In the genomic region with DNA sequence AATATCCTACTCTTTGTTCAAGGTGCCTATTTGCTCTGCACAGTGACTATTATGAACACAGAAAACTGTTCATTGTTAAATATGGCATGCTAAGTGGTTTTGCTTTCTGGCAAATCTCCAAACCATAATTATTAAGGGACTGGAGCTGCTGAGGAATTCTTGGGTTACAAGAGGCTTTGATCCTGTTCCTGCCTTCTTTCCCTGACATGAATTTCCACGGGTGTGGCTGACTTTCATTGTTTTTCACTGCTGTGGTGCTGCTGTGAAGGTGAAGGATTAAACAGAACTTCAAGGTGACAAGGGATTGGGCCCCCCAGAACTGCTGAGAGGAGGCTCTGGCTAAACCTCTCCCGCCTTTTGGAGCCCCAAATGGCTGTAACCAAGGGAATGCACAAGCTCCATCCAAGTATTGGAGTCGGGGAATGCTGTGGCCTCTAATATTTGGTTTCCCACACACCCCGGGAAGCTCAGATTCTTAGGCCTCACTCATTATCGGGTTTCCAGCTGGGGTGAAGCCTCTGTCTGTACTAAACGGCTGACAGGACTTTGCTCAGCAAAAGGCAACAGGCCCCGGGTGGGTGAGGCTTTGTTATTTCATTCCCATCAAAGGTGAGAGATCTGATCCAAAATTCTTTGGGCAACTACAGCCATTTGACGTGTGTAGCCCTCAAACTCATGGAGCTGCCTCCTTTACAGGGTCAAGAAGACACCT, we compare ENCODE assay signal across 16 cellular contexts. TPM values are rescaled to one million over a fixed set of nuclear protein-coding genes. Genes with fewer than 3 reads are reported as not detected.
DNase-seq lines count a peak whose midpoint lies in the region; TF ChIP-seq lines count a peak whose summit lies in the region.
"Had no signal": no experiment of that assay in that cellular context is flagged by ENCODE, and none has a peak within 500 bp of the region (broad histone marks: within the 10 kb centered on the region; RNA-seq: fewer than 3 reads in every experiment).

No MANE protein-coding gene starts in this region.

- TF ChIP-seq CTCF in astrocyte of the cerebellum (IDR thresholded peaks at IDR 0.05; ENCODE audit: low read depth, low read length, missing control alignments) (no peak), nephron progenitor cell (IDR thresholded peaks at IDR 0.05) (no peak)

- H3K27me3 Mint-ChIP-seq in nephron progenitor cell (ENCODE audit: low read depth, poor library complexity), result peaks cover 7% of the 10 kb centered on the region
- no peaks in the 10 kb centered on the region for H3K27me3 Mint-ChIP-seq in activated naive CD4-positive, alpha-beta T cell treated with anti-CD3 and anti-CD28 coated beads for 36 hours (ENCODE audit: low read depth)
- no peaks in the 10 kb centered on the region for H3K27me3 Mint-ChIP-seq in activated T-helper 1 cell treated with anti-CD3 and anti-CD28 coated beads, Interleukin-12 subunit alpha, Interleukin-12 subunit beta, Interleukin-2, Interleukin-4 antibody, amounts not matched to agents 30 ng/mL and 10 ng/mL and 1 ng/mL, durations not matched to agents 14 hours and 24 hours and 36 hours (ENCODE audit: insufficient read depth)
- H3K27me3 Mint-ChIP-seq: central memory CD8-positive, alpha-beta T cell had no signal

- no peak overlapping the region for H3K27ac ChIP-seq in substantia nigra (ENCODE audit: low read depth, low read length, poor library complexity, severe bottlenecking)
- H3K27ac ChIP-seq: epithelial cell of prostate, KMS-11, lower lobe of right lung had no signal

- no peak overlapping the region for H3K4me3 Mint-ChIP-seq in nephron progenitor cell
- H3K4me3 Mint-ChIP-seq in activated naive CD4-positive, alpha-beta T cell treated with anti-CD3 and anti-CD28 coated beads for 36 hours, result no peak overlapping the region
- H3K4me3 Mint-ChIP-seq in activated T-helper 1 cell treated with anti-CD3 and anti-CD28 coated beads, Interleukin-12 subunit alpha, Interleukin-12 subunit beta, Interleukin-2, Interleukin-4 antibody, amounts not matched to agents 30 ng/mL and 10 ng/mL and 1 ng/mL, durations not matched to agents 14 hours and 24 hours and 36 hours, result no peak overlapping the region
- H3K4me3 Mint-ChIP-seq: central memory CD8-positive, alpha-beta T cell had no signal

- H3K27ac Mint-ChIP-seq in nephron progenitor cell, result peak overlapping the region; percentile 46
- no peak overlapping the region for H3K27ac Mint-ChIP-seq in activated naive CD4-positive, alpha-beta T cell treated with anti-CD3 and anti-CD28 coated beads for 36 hours
- H3K27ac Mint-ChIP-seq in activated T-helper 1 cell treated with anti-CD3 and anti-CD28 coated beads, Interleukin-12 subunit alpha, Interleukin-12 subunit beta, Interleukin-2, Interleukin-4 antibody, amounts not matched to agents 30 ng/mL and 10 ng/mL and 1 ng/mL, durations not matched to agents 14 hours and 24 hours and 36 hours, result no peak overlapping the region

- intact Hi-C loops in activated naive CD4-positive, alpha-beta T cell treated with anti-CD3 and anti-CD28 coated beads for 36 hours (cut with micrococcal nuclease), result no loop called here
- intact Hi-C loops in activated T-helper 1 cell treated with anti-CD3 and anti-CD28 coated beads, Interleukin-12 subunit alpha, Interleukin-12 subunit beta, Interleukin-2, Interleukin-4 antibody, amounts not matched to agents 30 ng/mL and 10 ng/mL and 1 ng/mL, durations not matched to agents 14 hours and 24 hours and 36 hours (cut with micrococcal nuclease), result no loop called here

- CTCF ChIA-PET in activated naive CD4-positive, alpha-beta T cell treated with anti-CD3 and anti-CD28 coated beads for 36 hours (lab: Charles Lee), result no interaction called here

- peaks cover 10% of the 10 kb centered on the region for H3K36me3 Mint-ChIP-seq in nephron progenitor cell (ENCODE audit: low read depth)
- peaks cover 4% of the 10 kb centered on the region for H3K36me3 Mint-ChIP-seq in activated naive CD4-positive, alpha-beta T cell treated with anti-CD3 and anti-CD28 coated beads for 36 hours (ENCODE audit: low read depth)
- peaks cover 7% of the 10 kb centered on the region for H3K36me3 Mint-ChIP-seq in activated T-helper 1 cell treated with anti-CD3 and anti-CD28 coated beads, Interleukin-12 subunit alpha, Interleukin-12 subunit beta, Interleukin-2, Interleukin-4 antibody, amounts not matched to agents 30 ng/mL and 10 ng/mL and 1 ng/mL, durations not matched to agents 14 hours and 24 hours and 36 hours (ENCODE audit: low read depth)

- no peak overlapping the region for H3K4me3 ChIP-seq in astrocyte of the cerebellum (ENCODE audit: low read depth, low read length)
- H3K4me3 ChIP-seq: lower lobe of right lung had no signal

- in situ Hi-C loops in astrocyte of the cerebellum (cut with HindIII; ENCODE audit: low sequenced_read_pairs), result no loop called here

- no peaks in the 10 kb centered on the region for H3K9me3 Mint-ChIP-seq in nephron progenitor cell
- H3K9me3 Mint-ChIP-seq in activated naive CD4-positive, alpha-beta T cell treated with anti-CD3 and anti-CD28 coated beads for 36 hours, result no peaks in the 10 kb centered on the region
- no peaks in the 10 kb centered on the region for H3K9me3 Mint-ChIP-seq in activated T-helper 1 cell treated with anti-CD3 and anti-CD28 coated beads, Interleukin-12 subunit alpha, Interleukin-12 subunit beta, Interleukin-2, Interleukin-4 antibody, amounts not matched to agents 30 ng/mL and 10 ng/mL and 1 ng/mL, durations not matched to agents 14 hours and 24 hours and 36 hours
- H3K9me3 Mint-ChIP-seq: central memory CD8-positive, alpha-beta T cell had no signal

- peak; percentile 13 for DNase-seq in COLO829 (ENCODE audit: low spot score)
- peak; percentile 49 for DNase-seq in NCI-H1417 treated with DMSO at 0.1 percent for 48 hours (lab: John Stamatoyannopoulos, UW)
- DNase-seq in astrocyte of the cerebellum (ENCODE audit: low read depth), result peak; percentile 96
- no peak for DNase-seq in nephron progenitor cell
- no peak for DNase-seq in 8988T
- DNase-seq in activated naive CD4-positive, alpha-beta T cell treated with anti-CD3 and anti-CD28 coated beads for 36 hours, result no peak
- DNase-seq in activated T-helper 1 cell treated with anti-CD3 and anti-CD28 coated beads, Interleukin-12 subunit alpha, Interleukin-12 subunit beta, Interleukin-2, Interleukin-4 antibody, amounts not matched to agents 30 ng/mL and 10 ng/mL and 1 ng/mL, durations not matched to agents 14 hours and 24 hours and 36 hours (ENCODE audit: low spot score), result no peak
- DNase-seq in substantia nigra (lab: John Stamatoyannopoulos, UW), result no peak
- DNase-seq: activated CD4-positive, alpha-beta T cell treated with anti-CD3 and anti-CD28 coated beads, Interleukin-2, amount 50 U/mL, for 4 hours; lower lobe of right lung; NCI-H226; RPMI8226; stimulated activated CD4-positive, alpha-beta T cell treated with anti-CD3 and anti-CD28 coated beads, Interleukin-15, amount 100 ng/mL, for 24 hours had no signal

- peaks cover 10% of the 10 kb centered on the region for H3K4me1 Mint-ChIP-seq in nephron progenitor cell
- H3K4me1 Mint-ChIP-seq in activated naive CD4-positive, alpha-beta T cell treated with anti-CD3 and anti-CD28 coated beads for 36 hours (ENCODE audit: low read depth), result no peaks in the 10 kb centered on the region
- H3K4me1 Mint-ChIP-seq in activated T-helper 1 cell treated with anti-CD3 and anti-CD28 coated beads, Interleukin-12 subunit alpha, Interleukin-12 subunit beta, Interleukin-2, Interleukin-4 antibody, amounts not matched to agents 30 ng/mL and 10 ng/mL and 1 ng/mL, durations not matched to agents 14 hours and 24 hours and 36 hours (ENCODE audit: low read depth), result no peaks in the 10 kb centered on the region
- H3K4me1 Mint-ChIP-seq: central memory CD8-positive, alpha-beta T cell had no signal

RNA-seq across cellular contexts. Expression of a gene that starts 29.0 kb away (rescaled TPM):
- total RNA-seq in activated naive CD4-positive, alpha-beta T cell treated with anti-CD3 and anti-CD28 coated beads for 36 hours, result 10 to 100 TPM; 37.3 to 38.4 TPM
- total RNA-seq in activated T-helper 1 cell treated with anti-CD3 and anti-CD28 coated beads, Interleukin-12 subunit alpha, Interleukin-12 subunit beta, Interleukin-2, Interleukin-4 antibody, amounts not matched to agents 30 ng/mL and 10 ng/mL and 1 ng/mL, durations not matched to agents 14 hours and 24 hours and 36 hours, result 92.3 TPM in 2 replicates

Comparison
In these comparisons a context has a peak if more than half of its experiments do, and no peak if none do; other contexts are left out.
1. DNase-seq: peak in COLO829 (single experiment), NCI-H1417 treated with DMSO at 0.1 percent for 48 hours (single experiment) and astrocyte of the cerebellum (single experiment); none in nephron progenitor cell (single experiment), 8988T (single experiment), activated naive CD4-positive, alpha-beta T cell treated with anti-CD3 and anti-CD28 coated beads for 36 hours (single experiment), activated T-helper 1 cell treated with anti-CD3 and anti-CD28 coated beads, Interleukin-12 subunit alpha, Interleukin-12 subunit beta, Interleukin-2, Interleukin-4 antibody, amounts not matched to agents 30 ng/mL and 10 ng/mL and 1 ng/mL, durations not matched to agents 14 hours and 24 hours and 36 hours (single experiment) and substantia nigra (0 of 49).